8 cellular contexts compared by ENCODE assay signal in the genomic region with DNA sequence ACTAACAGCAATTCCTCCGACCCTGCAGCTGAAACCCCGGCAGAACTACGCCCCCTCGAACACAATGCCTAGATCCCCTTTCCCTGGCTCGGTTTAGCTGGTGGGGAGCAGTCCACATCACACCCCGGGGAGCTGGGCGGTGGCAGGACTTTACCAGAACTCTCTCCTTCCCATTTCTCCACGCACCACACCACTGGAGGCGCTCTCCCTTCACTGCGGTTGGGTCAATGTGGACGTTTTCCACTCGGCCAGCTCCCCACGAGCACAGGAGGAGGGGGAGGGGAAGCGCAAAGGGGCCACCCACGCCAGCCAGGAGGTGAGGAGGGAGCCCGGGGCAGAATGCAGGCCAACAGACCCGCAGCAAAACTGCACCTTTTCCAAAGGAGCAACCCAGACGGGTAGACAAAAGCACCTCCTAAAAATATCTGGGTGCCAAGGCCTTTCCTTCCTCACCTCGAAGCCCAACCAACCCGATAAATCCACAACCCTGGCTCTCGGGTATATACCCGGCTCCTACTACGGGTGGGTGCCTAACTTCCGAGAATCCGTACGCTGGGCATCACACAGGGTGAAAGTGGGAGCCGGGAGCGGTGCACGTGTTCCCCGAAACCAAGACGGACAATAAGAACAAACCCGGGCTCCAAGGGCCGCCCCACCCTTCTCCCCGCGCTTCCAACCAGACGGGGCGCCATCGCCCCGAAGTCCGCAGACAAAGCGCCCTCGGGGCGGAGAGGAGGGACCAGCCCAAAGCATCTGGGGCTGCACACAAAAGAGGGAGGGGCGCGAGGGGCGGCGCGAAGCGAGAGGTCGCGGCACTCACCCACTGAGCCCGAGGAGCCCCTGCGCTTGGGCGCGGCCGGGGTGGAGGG. TPM values are rescaled to one million over a fixed set of nuclear protein-coding genes. Genes with fewer than 3 reads are reported as not detected.
DNase-seq lines count a peak whose midpoint lies in the region; ATAC-seq, FAIRE-seq and TF ChIP-seq lines count a peak whose summit lies in the region.

No MANE protein-coding gene starts in this region.

- no peak for TF ChIP-seq EP300 in neural cell (conservative IDR thresholded peaks at IDR 0.05; ENCODE audit: poor library complexity, severe bottlenecking)

- TF ChIP-seq RAD21 in neural cell (conservative IDR thresholded peaks at IDR 0.05), result peak; percentile 10

- H3K4me3 ChIP-seq in Loucy (ENCODE audit: low read length, poor library complexity, severe bottlenecking) (peak overlapping the region; percentile 90), neural cell (ENCODE audit: low read length) (peak overlapping the region; percentile 91)

- H4K20me1 ChIP-seq in Loucy (ENCODE audit: insufficient read depth, low read length, poor library complexity, severe bottlenecking) (peaks cover 44% of the 10 kb centered on the region), neural cell (ENCODE audit: insufficient read depth) (peaks cover 44% of the 10 kb centered on the region)

- H3K9me3 ChIP-seq in Loucy (ENCODE audit: insufficient read depth, low read depth, low read length), result no peaks in the 10 kb centered on the region
- no peaks in the 10 kb centered on the region for H3K9me3 ChIP-seq in neural cell (ENCODE audit: low read length)

- TF ChIP-seq CTCF in Loucy (conservative IDR thresholded peaks at IDR 0.05; ENCODE audit: low read length) (peak; percentile 57), foreskin keratinocyte (conservative IDR thresholded peaks at IDR 0.05) (peak; percentile 67), neural cell (IDR thresholded peaks at IDR 0.05; ENCODE audit: poor library complexity, severe bottlenecking) (peak; percentile 74)

- peak overlapping the region; percentile 85 for H2AFZ ChIP-seq in Loucy (ENCODE audit: low read length)
- peak overlapping the region; percentile 47 for H2AFZ ChIP-seq in neural cell (ENCODE audit: low read depth, low read length)

- H3K9ac ChIP-seq in Loucy (ENCODE audit: low read depth, low read length, poor library complexity, severe bottlenecking) (peak overlapping the region; percentile 97), neural cell (ENCODE audit: low read length) (peak overlapping the region; percentile 100)

- peak; percentile 2 for ATAC-seq in foreskin keratinocyte

- H3K4me2 ChIP-seq in Loucy (ENCODE audit: low read depth, low read length, poor library complexity, severe bottlenecking) (peak overlapping the region; percentile 97), neural cell (ENCODE audit: low read length) (peak overlapping the region; percentile 7)

- FAIRE-seq in GM19239 (lab: Jason Lieb, UNC), result peak; percentile 64

- H3K27ac ChIP-seq in foreskin keratinocyte, result peak overlapping the region; percentile 98
- H3K27ac ChIP-seq in neural cell (ENCODE audit: low read length), result peak overlapping the region; percentile 98
- peak overlapping the region; percentile 95 for H3K27ac ChIP-seq in temporal lobe (ENCODE audit: low read depth, low read length)

- H3F3A ChIP-seq in Loucy (ENCODE audit: low read depth) (no peaks in the 10 kb centered on the region; the same call in 1 of the 2 replicates), neural cell (ENCODE audit: insufficient read depth, low read length, poor library complexity, severe bottlenecking) (peaks cover 4% of the 10 kb centered on the region)

- H3K9me2 ChIP-seq in Loucy (replicated peaks; ENCODE audit: low read depth, low read length) (no peaks in the 10 kb centered on the region), neural cell (ENCODE audit: insufficient read depth, low read length) (no peaks in the 10 kb centered on the region)

- H3K27me3 ChIP-seq in Loucy (ENCODE audit: insufficient read depth, low read length, poor library complexity, severe bottlenecking) (no peaks in the 10 kb centered on the region), foreskin keratinocyte (no peaks in the 10 kb centered on the region), neural cell (ENCODE audit: insufficient read depth, low read depth, low read length) (no peaks in the 10 kb centered on the region)

- H3K4me1 ChIP-seq in Loucy (ENCODE audit: insufficient read depth, low read length, poor library complexity, severe bottlenecking) (peaks cover 50% of the 10 kb centered on the region), foreskin keratinocyte (peaks cover 36% of the 10 kb centered on the region)

- H3K79me2 ChIP-seq in Loucy (ENCODE audit: insufficient read depth, low read length), result peaks cover 74% of the 10 kb centered on the region
- H3K79me2 ChIP-seq in neural cell (replicated peaks; ENCODE audit: insufficient read depth, low read length), result peaks cover 60% of the 10 kb centered on the region

- DNase-seq in AML-193 (lab: John Stamatoyannopoulos, UW) (peak; percentile 77 to 79), GM19239 (ENCODE audit: insufficient read length, low spot score) (no peak), SIG-M5 (lab: John Stamatoyannopoulos, UW) (peak; percentile 10), foreskin keratinocyte (peak; percentile 29 to 52)
- peak; percentile 64 for DNase-seq in activated naive CD4-positive, alpha-beta T cell treated with Interleukin-2 at 50 U/mL for 16 hours

- H3K36me3 ChIP-seq in Loucy (ENCODE audit: insufficient read depth, low read length), result no peaks in the 10 kb centered on the region
- H3K36me3 ChIP-seq in neural cell (ENCODE audit: insufficient read depth, low read length), result no peaks in the 10 kb centered on the region

TF ChIP-seq in neural cell, 6 proteins besides CTCF, POLR2A, EP300 and RAD21:
- TF ChIP-seq EZH2 (IDR thresholded peaks at IDR 0.05; ENCODE audit: borderline replicate concordance, insufficient read depth, low read length, poor library complexity, severe bottlenecking), result no peak
- TF ChIP-seq, protein P1, sequence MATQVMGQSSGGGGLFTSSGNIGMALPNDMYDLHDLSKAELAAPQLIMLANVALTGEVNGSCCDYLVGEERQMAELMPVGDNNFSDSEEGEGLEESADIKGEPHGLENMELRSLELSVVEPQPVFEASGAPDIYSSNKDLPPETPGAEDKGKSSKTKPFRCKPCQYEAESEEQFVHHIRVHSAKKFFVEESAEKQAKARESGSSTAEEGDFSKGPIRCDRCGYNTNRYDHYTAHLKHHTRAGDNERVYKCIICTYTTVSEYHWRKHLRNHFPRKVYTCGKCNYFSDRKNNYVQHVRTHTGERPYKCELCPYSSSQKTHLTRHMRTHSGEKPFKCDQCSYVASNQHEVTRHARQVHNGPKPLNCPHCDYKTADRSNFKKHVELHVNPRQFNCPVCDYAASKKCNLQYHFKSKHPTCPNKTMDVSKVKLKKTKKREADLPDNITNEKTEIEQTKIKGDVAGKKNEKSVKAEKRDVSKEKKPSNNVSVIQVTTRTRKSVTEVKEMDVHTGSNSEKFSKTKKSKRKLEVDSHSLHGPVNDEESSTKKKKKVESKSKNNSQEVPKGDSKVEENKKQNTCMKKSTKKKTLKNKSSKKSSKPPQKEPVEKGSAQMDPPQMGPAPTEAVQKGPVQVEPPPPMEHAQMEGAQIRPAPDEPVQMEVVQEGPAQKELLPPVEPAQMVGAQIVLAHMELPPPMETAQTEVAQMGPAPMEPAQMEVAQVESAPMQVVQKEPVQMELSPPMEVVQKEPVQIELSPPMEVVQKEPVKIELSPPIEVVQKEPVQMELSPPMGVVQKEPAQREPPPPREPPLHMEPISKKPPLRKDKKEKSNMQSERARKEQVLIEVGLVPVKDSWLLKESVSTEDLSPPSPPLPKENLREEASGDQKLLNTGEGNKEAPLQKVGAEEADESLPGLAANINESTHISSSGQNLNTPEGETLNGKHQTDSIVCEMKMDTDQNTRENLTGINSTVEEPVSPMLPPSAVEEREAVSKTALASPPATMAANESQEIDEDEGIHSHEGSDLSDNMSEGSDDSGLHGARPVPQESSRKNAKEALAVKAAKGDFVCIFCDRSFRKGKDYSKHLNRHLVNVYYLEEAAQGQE (IDR thresholded peaks at IDR 0.05; ENCODE audit: borderline replicate concordance), result peak; percentile 55
- peak; percentile 60 for TF ChIP-seq POLR2AphosphoS5 (IDR thresholded peaks at IDR 0.05)
- peak; percentile 76 for TF ChIP-seq TAF1 (IDR thresholded peaks at IDR 0.05; ENCODE audit: low read depth)
- TF ChIP-seq SMC3 (conservative IDR thresholded peaks at IDR 0.05; ENCODE audit: poor library complexity), result peak; percentile 54
- TF ChIP-seq MXI1 (conservative IDR thresholded peaks at IDR 0.05; ENCODE audit: poor library complexity, severe bottlenecking), result peak; percentile 73

RNA-seq across cellular contexts. Expression of a gene that starts 1.1 kb away (rescaled TPM):
- 271 and 333 TPM in 2 replicates for total RNA-seq in foreskin keratinocyte
- polyA plus RNA-seq in foreskin keratinocyte, result 226 and 280 TPM in 2 replicates
- 551 and 582 TPM in 2 replicates for polyA plus RNA-seq in neural cell
- 580 and 667 TPM in 2 replicates for polyA minus RNA-seq in neural cell
- 578 TPM for total RNA-seq in temporal lobe
